Comparison of ENCODE assay signal across 1 cellular context in the genomic region with DNA sequence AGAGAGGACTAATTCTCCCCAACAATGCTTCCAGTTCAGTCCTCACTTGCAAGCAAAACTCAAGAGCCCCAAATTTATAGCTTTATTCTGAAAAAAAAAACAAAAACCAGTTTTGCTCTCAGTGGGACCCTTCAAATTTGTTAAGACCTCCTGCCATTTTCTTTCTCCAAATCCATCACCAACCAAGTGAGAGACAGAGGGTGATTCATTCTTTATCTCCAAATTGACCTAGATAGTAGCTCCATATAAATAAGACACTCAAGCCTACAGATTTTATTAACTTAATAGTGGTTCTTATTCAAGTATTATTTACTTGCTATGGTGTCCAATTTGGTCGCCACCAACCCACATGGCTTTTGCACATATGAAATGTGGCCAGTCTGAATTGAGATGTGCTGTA.
TF ChIP-seq lines count a peak whose summit lies in the region.

No MANE protein-coding gene starts in this region.

TF ChIP-seq in IMR-90, 13 proteins besides CTCF, POLR2A, EP300 and RAD21 (continued from another document):
- TF ChIP-seq, protein P1, sequence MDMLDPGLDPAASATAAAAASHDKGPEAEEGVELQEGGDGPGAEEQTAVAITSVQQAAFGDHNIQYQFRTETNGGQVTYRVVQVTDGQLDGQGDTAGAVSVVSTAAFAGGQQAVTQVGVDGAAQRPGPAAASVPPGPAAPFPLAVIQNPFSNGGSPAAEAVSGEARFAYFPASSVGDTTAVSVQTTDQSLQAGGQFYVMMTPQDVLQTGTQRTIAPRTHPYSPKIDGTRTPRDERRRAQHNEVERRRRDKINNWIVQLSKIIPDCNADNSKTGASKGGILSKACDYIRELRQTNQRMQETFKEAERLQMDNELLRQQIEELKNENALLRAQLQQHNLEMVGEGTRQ (IDR thresholded peaks at IDR 0.05; ENCODE audit: low read depth, low read length) = no peak
- TF ChIP-seq MAZ (IDR thresholded peaks at IDR 0.05; ENCODE audit: borderline replicate concordance, low read depth, low read length) = no peak
- no peak for TF ChIP-seq MXI1 (IDR thresholded peaks at IDR 0.05; ENCODE audit: borderline replicate concordance, low read depth, low read length)
- TF ChIP-seq, protein P2, sequence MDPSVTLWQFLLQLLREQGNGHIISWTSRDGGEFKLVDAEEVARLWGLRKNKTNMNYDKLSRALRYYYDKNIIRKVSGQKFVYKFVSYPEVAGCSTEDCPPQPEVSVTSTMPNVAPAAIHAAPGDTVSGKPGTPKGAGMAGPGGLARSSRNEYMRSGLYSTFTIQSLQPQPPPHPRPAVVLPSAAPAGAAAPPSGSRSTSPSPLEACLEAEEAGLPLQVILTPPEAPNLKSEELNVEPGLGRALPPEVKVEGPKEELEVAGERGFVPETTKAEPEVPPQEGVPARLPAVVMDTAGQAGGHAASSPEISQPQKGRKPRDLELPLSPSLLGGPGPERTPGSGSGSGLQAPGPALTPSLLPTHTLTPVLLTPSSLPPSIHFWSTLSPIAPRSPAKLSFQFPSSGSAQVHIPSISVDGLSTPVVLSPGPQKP (IDR thresholded peaks at IDR 0.05; ENCODE audit: borderline replicate concordance, low read depth, low read length) = no peak
- TF ChIP-seq SMC3 (IDR thresholded peaks at IDR 0.05; ENCODE audit: low read depth, low read length) = no peak
